In the genomic region with DNA sequence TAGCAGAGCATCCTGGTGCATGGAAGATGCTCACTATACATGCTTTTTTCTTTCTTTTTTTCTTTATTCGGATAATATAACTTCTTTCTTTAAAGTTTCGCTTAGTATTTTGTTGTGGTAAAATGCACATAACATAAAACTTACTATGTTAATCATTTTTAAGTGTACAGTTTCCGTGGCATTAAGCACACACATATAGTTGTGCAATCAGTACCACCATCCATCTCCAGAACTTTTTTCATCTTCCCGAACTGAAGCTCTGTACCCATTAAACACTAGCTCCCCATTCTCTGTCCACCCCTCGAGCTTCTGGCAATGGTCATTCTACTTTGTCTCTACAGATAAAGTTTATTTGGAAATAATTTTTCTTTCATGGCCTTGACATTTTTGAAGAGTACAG, we compare ENCODE assay signal across 1 cellular context.
TF ChIP-seq lines count a peak whose summit lies in the region.

No MANE protein-coding gene starts in this region.

TF ChIP-seq in A549, 52 proteins besides CTCF, POLR2A, EP300 and RAD21:
- no peak for TF ChIP-seq JUN (IDR thresholded peaks at IDR 0.05)
- TF ChIP-seq CEBPB (IDR thresholded peaks at IDR 0.05): peak; percentile 71 to 86
- TF ChIP-seq NR3C1 (IDR thresholded peaks at IDR 0.05): no peak
